In genomic region chr6:153511896-153512496, GRCh38 we compare ENCODE assay signal across 8 cellular contexts.
A peak's percentile ranks its signal among the peaks of the same experiment; 100 is the strongest.
DNase-seq lines count a peak whose midpoint lies in the region; ATAC-seq and TF ChIP-seq lines count a peak whose summit lies in the region.

No MANE protein-coding gene starts in this region.

- no peak overlapping the region for H3K4me2 ChIP-seq in osteoblast (ENCODE audit: insufficient read depth, low read length)

- no peaks in the 10 kb centered on the region for H3K27me3 ChIP-seq in osteoblast (ENCODE audit: insufficient read depth, low read length)

- H2AFZ ChIP-seq in osteoblast (ENCODE audit: low read length) = no peak overlapping the region

- ATAC-seq in GM19468 (IDR thresholded peaks at IDR 0.05; ENCODE audit: extremely low read depth, unreplicated experiment) (peak; percentile 74), HG03460 (IDR thresholded peaks at IDR 0.05; ENCODE audit: unreplicated experiment) (peak; percentile 74), esophagus mucosa (peak; percentile 31)

- POLR2A ChIA-PET in RWPE1 (lab: Yijun Ruan, JAX; ENCODE audit: low non-redundant PET) = no interaction called here

- H3K4me3 ChIP-seq in osteoblast (ENCODE audit: insufficient read depth, low read length) = no peak overlapping the region

- CTCF ChIA-PET in RWPE1 (lab: Yijun Ruan, JAX) = interaction anchor here (0.6 to 2.3 kb wide), 4 partner anchors 14 to 1285 kb away, joined by 3 to 11 read pairs (median 4); no protein-coding TSS in a partner anchor

- H4K20me1 ChIP-seq in osteoblast (ENCODE audit: insufficient read depth, low read length) = no peaks in the 10 kb centered on the region

- DNase-seq in G401 (ENCODE audit: low spot score) (peak; percentile 20), RWPE1 (ENCODE audit: low spot score) (peak; percentile 28), osteoblast (ENCODE audit: insufficient read length, low spot score, missing footprints) (no peak)
- DNase-seq in stimulated activated CD4-positive, alpha-beta T cell treated with anti-CD3 and anti-CD28 coated beads, Interleukin-2, amount 100 ng/mL, for 24 hours = no peak
- DNase-seq in activated CD8-positive, alpha-beta memory T cell treated with anti-CD3 and anti-CD28 coated beads for 24 hours = no peak

- no peaks in the 10 kb centered on the region for H3K79me2 ChIP-seq in osteoblast (ENCODE audit: insufficient read depth, low read length)

- H3K9me3 ChIP-seq in osteoblast (ENCODE audit: low read depth, low read length) = no peaks in the 10 kb centered on the region

- no peak overlapping the region for H3K27ac ChIP-seq in RWPE1
- no peak overlapping the region for H3K27ac ChIP-seq in osteoblast (ENCODE audit: low read depth, low read length)

- in situ Hi-C loops in G401 (cut with HindIII; ENCODE audit: low sequenced_read_pairs) = no loop called here

- TF ChIP-seq CTCF in RWPE1 (conservative IDR thresholded peaks at IDR 0.05; ENCODE audit: low read depth) (peak; percentile 73), osteoblast (IDR thresholded peaks at IDR 0.05; ENCODE audit: extremely low read depth, low read depth, low read length) (peak; percentile 59)

- no peaks in the 10 kb centered on the region for H3K36me3 ChIP-seq in osteoblast (ENCODE audit: insufficient read depth, low read length)

- no peaks in the 10 kb centered on the region for H3K4me1 ChIP-seq in osteoblast (ENCODE audit: insufficient read depth, low read length)

Comparison
In these comparisons a context has a peak if more than half of its experiments do, and no peak if none do; other contexts are left out.
1. DNase-seq: peak in G401 (single experiment) and RWPE1 (single experiment); none in osteoblast (single experiment), stimulated activated CD4-positive, alpha-beta T cell treated with anti-CD3 and anti-CD28 coated beads, Interleukin-2, amount 100 ng/mL, for 24 hours (0 of 2) and activated CD8-positive, alpha-beta memory T cell treated with anti-CD3 and anti-CD28 coated beads for 24 hours (single experiment).
2. Peak in every context shown above with its lines, with median percentiles within 50 percentile points of each other: ATAC-seq.